Comparison of ENCODE assay signal across 6 cellular contexts in the genomic region with DNA sequence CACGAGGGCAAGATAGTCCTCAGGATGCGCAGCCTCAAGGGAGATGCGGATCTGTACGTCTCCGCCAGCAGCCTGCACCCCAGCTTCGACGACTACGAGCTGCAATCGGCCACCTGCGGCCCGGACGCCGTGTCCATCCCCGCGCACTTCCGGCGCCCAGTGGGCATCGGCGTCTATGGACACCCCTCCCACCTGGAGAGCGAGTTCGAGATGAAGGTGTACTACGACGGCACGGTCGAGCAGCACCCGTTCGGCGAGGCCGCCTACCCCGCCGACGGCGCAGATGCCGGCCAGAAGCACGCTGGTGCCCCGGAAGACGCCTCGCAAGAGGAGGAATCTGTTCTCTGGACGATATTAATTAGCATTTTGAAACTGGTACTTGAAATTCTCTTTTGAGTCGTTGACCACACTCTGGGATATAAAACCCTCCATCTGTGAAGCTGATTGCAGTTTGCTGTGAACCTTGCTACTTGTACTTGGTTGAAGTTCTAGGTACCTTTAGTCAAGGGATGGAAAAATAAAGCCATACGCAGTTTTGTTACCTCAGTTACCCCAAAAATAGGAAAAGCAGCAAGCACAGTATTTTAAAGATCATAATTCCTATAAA. TPM values are rescaled to one million over a fixed set of nuclear protein-coding genes. Genes with fewer than 3 reads are reported as not detected.
DNase-seq lines count a peak whose midpoint lies in the region; ATAC-seq and TF ChIP-seq lines count a peak whose summit lies in the region.

No MANE protein-coding gene starts in this region.

- H3K27me3 ChIP-seq in breast epithelium (no peaks in the 10 kb centered on the region), neutrophil (no peaks in the 10 kb centered on the region)

- H3K4me3 ChIP-seq in AG04449 (ENCODE audit: low read depth, low read length) (peak overlapping the region; percentile 83), breast epithelium (peak overlapping the region; percentile 87 to 93 (median 92)), neutrophil (ENCODE audit: low read depth in 1 of 2, low read length in 1 of 2) (peak overlapping the region; percentile 88 to 92)

- TF ChIP-seq CTCF in AG04449 (IDR thresholded peaks at IDR 0.05; ENCODE audit: insufficient read depth, low read length, missing control alignments), result no peak
- TF ChIP-seq CTCF in breast epithelium (IDR thresholded peaks at IDR 0.05), result no peak
- no peak for TF ChIP-seq CTCF in neutrophil (IDR thresholded peaks at IDR 0.05)
- no peak for TF ChIP-seq CTCF in GM10248 (IDR thresholded peaks at IDR 0.05; ENCODE audit: control extremely low read depth, extremely low read depth, low read depth, missing control alignments)

- H3K9me3 ChIP-seq in breast epithelium, result no peaks in the 10 kb centered on the region
- no peaks in the 10 kb centered on the region for H3K9me3 ChIP-seq in neutrophil

- ATAC-seq in GM21390 (IDR thresholded peaks at IDR 0.05; ENCODE audit: unreplicated experiment), result peak; percentile 9

- H3K27ac ChIP-seq in breast epithelium (peak overlapping the region; percentile 95 to 96), neutrophil (peak overlapping the region; percentile 85)

- peaks cover 0 to 6% of the 10 kb centered on the region in 2 donors for H3K4me1 ChIP-seq in breast epithelium
- peaks cover 22 to 25% of the 10 kb centered on the region in 2 experiments for H3K4me1 ChIP-seq in neutrophil (ENCODE audit: control insufficient read depth in 1 of 2, insufficient read depth in 1 of 2, low read depth in 1 of 2, low read length in 1 of 2)

- POLR2A ChIA-PET in AG04449 (lab: Yijun Ruan, JAX), result interaction anchor here (1.2 to 2.1 kb wide), 2 partner anchors 19 to 144 kb away, joined by 4 to 5 read pairs; no protein-coding TSS in a partner anchor
- POLR2A ChIA-PET in GM10248 (lab: Yijun Ruan, JAX), result interaction anchor here (1.9 kb wide), 1 partner anchor 19 kb away, joined by 5 read pairs; no protein-coding TSS in a partner anchor

- DNase-seq in AG04449 (ENCODE audit: low read depth, low spot score) (no peak), NCI-H526 (lab: John Stamatoyannopoulos, UW) (peak; percentile 10 to 68), breast epithelium (ENCODE audit: low spot score in 2 of 2) (no peak), GM10248 (ENCODE audit: extremely low spot score) (no peak)

- TF ChIP-seq POLR2A in breast epithelium (IDR thresholded peaks at IDR 0.05), result no peak

- intact Hi-C loops in breast epithelium (cut with DNase I; ENCODE audit: low total_unique reads), result no loop called here

- H3K36me3 ChIP-seq in breast epithelium, result no peaks in the 10 kb centered on the region
- H3K36me3 ChIP-seq in neutrophil, result no peaks in the 10 kb centered on the region

- CTCF ChIA-PET in AG04449 (lab: Yijun Ruan, JAX) (interaction anchor here (0.9 kb wide), 1 partner anchor 808 kb away, joined by 3 read pairs; no protein-coding TSS in a partner anchor), GM10248 (lab: Yijun Ruan, JAX) (interaction anchor here (1.1 to 3.6 kb wide), 5 partner anchors 10 to 46 kb away, joined by 3 to 15 read pairs (median 4); no protein-coding TSS in a partner anchor)

RNA-seq across cellular contexts. Expression of gene C6orf120, which starts 0.8 kb away (rescaled TPM):
- 10 to 100 TPM; 29.5 to 49.0 (median 33.4) TPM for total RNA-seq in breast epithelium

RNA-seq across cellular contexts. Expression of gene WDR27, which starts 0.9 kb away (rescaled TPM):
- total RNA-seq in breast epithelium, result 10 to 100 TPM; 21.3 to 68.6 (median 56.4) TPM

RNA-seq across cellular contexts. Expression of gene PHF10, which starts 21.6 kb away (rescaled TPM):
- total RNA-seq in breast epithelium, result 10 to 100 TPM; 50.1 to 79.2 (median 61.6) TPM

RNA-seq across cellular contexts. Expression of gene DYNLT2, which starts 48.6 kb away (rescaled TPM):
- 1 to 10 TPM; 1.9 to 2.6 (median 2.3) TPM for total RNA-seq in breast epithelium

RNA-seq across cellular contexts. Expression of gene ERMARD, which starts 48.7 kb away (rescaled TPM):
- 10 to 100 TPM; 20.6 to 31.0 (median 27.7) TPM for total RNA-seq in breast epithelium

Comparison
In these comparisons a context has a peak if more than half of its experiments do, and no peak if none do; other contexts are left out.
1. DNase-seq: peak in NCI-H526 (2 of 2); none in AG04449 (single experiment), breast epithelium (0 of 2) and GM10248 (single experiment).
2. Peak in every context shown above with its lines, with median percentiles within 50 percentile points of each other: H3K4me3 ChIP-seq.